ENCODE assay signal across 8 cellular contexts in genomic region chr3:177679568-177680441, GRCh38.
DNase-seq lines count a peak whose midpoint lies in the region; ATAC-seq and TF ChIP-seq lines count a peak whose summit lies in the region.

No MANE protein-coding gene starts in this region.

- no peak for TF ChIP-seq POLR2A in esophagus muscularis mucosa (IDR thresholded peaks at IDR 0.05; ENCODE audit: low read depth)

- H3K4me3 ChIP-seq in BLaER1 (0 out of 2 replicates have a peak overlapping the region, but pooled peaks have one; percentile 8), fibroblast of pulmonary artery (replicated peaks; ENCODE audit: low read depth, low read length) (no peak overlapping the region), Caco-2 (ENCODE audit: low read depth, low read length) (no peak overlapping the region), esophagus muscularis mucosa (no peak overlapping the region)

- H3K4me3 Mint-ChIP-seq in type B pancreatic cell (peak overlapping the region; percentile 29), Caco-2 (ENCODE audit: unreplicated experiment) (no peak overlapping the region)

- H4K20me1 ChIP-seq in BLaER1: no peaks in the 10 kb centered on the region

- POLR2A ChIA-PET in Caco-2 (lab: Charles Lee): no interaction called here

- intact Hi-C loops in Caco-2 (cut with micrococcal nuclease; ENCODE audit: unreplicated experiment) (loop anchor here (2.0 kb wide), 1 partner anchor 65 kb away; no protein-coding TSS in a partner anchor), esophagus muscularis mucosa (cut with DNase I) (no loop called here)

- H3K9ac ChIP-seq in BLaER1: peak overlapping the region; percentile 63

- BruUV-seq in Caco-2 (replicated peaks; lab: Mats Ljungman, UMichigan): no TSS peak

- no peaks in the 10 kb centered on the region for H3K27me3 ChIP-seq in BLaER1
- H3K27me3 ChIP-seq in Caco-2 (replicated peaks; ENCODE audit: control insufficient read depth, insufficient read depth, low read length): no peaks in the 10 kb centered on the region
- no peaks in the 10 kb centered on the region for H3K27me3 ChIP-seq in esophagus muscularis mucosa

- H3K4me2 ChIP-seq in BLaER1: peak overlapping the region; percentile 90

- H3K36me3 Mint-ChIP-seq in type B pancreatic cell (peaks cover 3% of the 10 kb centered on the region), Caco-2 (ENCODE audit: insufficient read depth, unreplicated experiment) (no peaks in the 10 kb centered on the region)

- peaks cover 99% of the 10 kb centered on the region for H3K4me1 ChIP-seq in BLaER1
- peaks cover 38% of the 10 kb centered on the region for H3K4me1 ChIP-seq in Caco-2
- peaks cover 16 to 29% (median 18%) of the 10 kb centered on the region in 4 donors for H3K4me1 ChIP-seq in esophagus muscularis mucosa

- H3K9me3 Mint-ChIP-seq in type B pancreatic cell (peaks cover 9% of the 10 kb centered on the region), Caco-2 (ENCODE audit: unreplicated experiment) (peaks cover 20% of the 10 kb centered on the region)

- no peaks in the 10 kb centered on the region for H3K36me3 ChIP-seq in BLaER1
- no peaks in the 10 kb centered on the region; the same call in 1 of the 2 replicates for H3K36me3 ChIP-seq in Caco-2 (ENCODE audit: control insufficient read depth, insufficient read depth, low read length)
- H3K36me3 ChIP-seq in esophagus muscularis mucosa: no peaks in the 10 kb centered on the region

- peaks cover 53% of the 10 kb centered on the region for H3K4me1 Mint-ChIP-seq in type B pancreatic cell (ENCODE audit: unreplicated experiment)
- H3K4me1 Mint-ChIP-seq in Caco-2 (ENCODE audit: low read depth, unreplicated experiment): peaks cover 22% of the 10 kb centered on the region

- CTCF ChIA-PET in Caco-2 (lab: Charles Lee): no interaction called here

- DNase-seq in fibroblast of pulmonary artery (ENCODE audit: low read depth): peak; percentile 49
- DNase-seq in type B pancreatic cell (ENCODE audit: extremely low spot score, unreplicated experiment): no peak
- no peak for DNase-seq in Caco-2
- DNase-seq in NCI-H345 (lab: John Stamatoyannopoulos, UW): no peak
- DNase-seq in esophagus muscularis mucosa (ENCODE audit: extremely low spot score): no peak

- H3K27ac ChIP-seq in BLaER1 (peak overlapping the region; percentile 88), esophagus muscularis mucosa (replicated peaks in 1 of 4) (no peak overlapping the region)

- H3K9me3 ChIP-seq in BLaER1 (peaks cover 7% of the 10 kb centered on the region), Caco-2 (no peaks in the 10 kb centered on the region), esophagus muscularis mucosa (no peaks in the 10 kb centered on the region)

- 56% methylated on average over 5 of the region's 5 CpGs for WGBS in esophagus muscularis mucosa

- peak; percentile 71 for ATAC-seq in GM21390 (IDR thresholded peaks at IDR 0.05; ENCODE audit: unreplicated experiment)

- TF ChIP-seq CTCF in fibroblast of pulmonary artery (IDR thresholded peaks at IDR 0.05; ENCODE audit: low read length, missing control alignments) (no peak), type B pancreatic cell (conservative IDR thresholded peaks at IDR 0.05) (no peak), Caco-2 (IDR thresholded peaks at IDR 0.05; ENCODE audit: insufficient read depth in 1 of 2, low read depth in 1 of 2, low read length in 1 of 2, severe bottlenecking in 1 of 2, unreplicated experiment in 1 of 2) (no peak), esophagus muscularis mucosa (IDR thresholded peaks at IDR 0.05) (no peak)

- H3K27me3 Mint-ChIP-seq in type B pancreatic cell (no peaks in the 10 kb centered on the region), Caco-2 (ENCODE audit: insufficient read depth, unreplicated experiment) (no peaks in the 10 kb centered on the region)

- peak overlapping the region; percentile 5 for H3K27ac Mint-ChIP-seq in type B pancreatic cell
- H3K27ac Mint-ChIP-seq in Caco-2 (ENCODE audit: unreplicated experiment): no peak overlapping the region

- no peak for TF ChIP-seq EP300 in esophagus muscularis mucosa (IDR thresholded peaks at IDR 0.05)

TF ChIP-seq in PFSK-1, 5 proteins besides CTCF, POLR2A, EP300 and RAD21:
- TF ChIP-seq SIN3A (IDR thresholded peaks at IDR 0.05; ENCODE audit: borderline replicate concordance, insufficient read depth, low read length) (peak; percentile 28; the same call in 1 of the 2 replicates), FOXP2 (optimal IDR thresholded peaks at IDR 0.05; ENCODE audit: borderline replicate concordance, extremely low read depth, extremely low read length, insufficient read depth) (no peak), TAF1 (IDR thresholded peaks at IDR 0.05; ENCODE audit: borderline replicate concordance, insufficient read depth, low read length) (no peak), REST (IDR thresholded peaks at IDR 0.05; ENCODE audit: insufficient read depth in 1 of 2, low read depth in 2 of 2, low read length in 2 of 2) (0 out of 4 replicates have a peak, but pooled peaks of 1 of the 2 experiments have one; percentile 9), POLR2AphosphoS5 (IDR thresholded peaks at IDR 0.05; ENCODE audit: low read depth, low read length) (no peak)
